Comparison of ENCODE assay signal across 8 cellular contexts in the genomic region with DNA sequence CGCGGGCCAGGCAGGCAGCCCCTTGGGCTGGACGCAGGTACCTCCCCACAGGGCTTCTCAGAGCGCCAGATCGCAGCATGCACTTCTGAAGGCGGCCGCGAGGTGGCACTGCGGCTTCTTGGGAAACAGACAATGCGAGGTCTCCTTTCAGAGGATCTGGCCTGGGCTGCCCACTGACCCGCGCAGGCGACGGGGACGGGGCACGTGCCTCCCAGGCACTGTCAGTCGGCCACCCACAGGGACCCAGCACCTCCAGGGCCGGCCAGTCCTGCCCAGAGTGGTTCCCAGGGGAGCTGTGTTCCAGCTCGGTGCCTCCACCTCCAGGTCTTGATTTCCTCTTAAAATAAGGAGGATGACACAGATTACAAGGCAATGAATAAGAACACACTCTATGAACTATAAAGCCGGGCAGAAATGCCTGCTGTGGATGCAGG. TPM values are rescaled to one million over a fixed set of nuclear protein-coding genes. Genes with fewer than 3 reads are reported as not detected.
DNase-seq lines count a peak whose midpoint lies in the region; ATAC-seq and TF ChIP-seq lines count a peak whose summit lies in the region.

No MANE protein-coding gene starts in this region.

- intact Hi-C loops in transverse colon (cut with DNase I; ENCODE audit: low total_unique reads), result loop anchor here (2.0 kb wide), 1 partner anchor 867 kb away; no protein-coding TSS in a partner anchor

- H3K4me1 ChIP-seq in transverse colon, result peaks cover 0 to 7% (median 5%) of the 10 kb centered on the region in 4 donors

- DNase-seq in NB4 (ENCODE audit: low read depth) (peak; percentile 75), SKM-1 treated with dmso at 0.1 percent for 144 hours (lab: John Stamatoyannopoulos, UW; ENCODE audit: unreplicated experiment) (peak; percentile 48), glutamatergic neuron (peak; percentile 96), pons (ENCODE audit: low spot score) (peak; percentile 59), transverse colon (peak; percentile 83)
- DNase-seq in activated naive CD4-positive, alpha-beta T cell treated with anti-CD3 and anti-CD28 coated beads, Interleukin-2, amount 50 U/mL, for 16 hours, result peak; percentile 80

- no peaks in the 10 kb centered on the region for H3K36me3 ChIP-seq in transverse colon

- H3K27me3 ChIP-seq in transverse colon, result peaks cover 24% of the 10 kb centered on the region

- peaks cover 2% of the 10 kb centered on the region for H3K27me3 Mint-ChIP-seq in glutamatergic neuron (ENCODE audit: unreplicated experiment)

- ATAC-seq in GM21528 (IDR thresholded peaks at IDR 0.05; ENCODE audit: low FRiP score, unreplicated experiment), result no peak

- peaks cover 20% of the 10 kb centered on the region for H3K4me1 Mint-ChIP-seq in glutamatergic neuron (ENCODE audit: low read depth, unreplicated experiment)

- no peak overlapping the region for H3K27ac Mint-ChIP-seq in glutamatergic neuron (ENCODE audit: unreplicated experiment)

- 5% methylated on average over 20 of the region's 20 CpGs; no CpG with 5 or more reads in 1 of the 2 donors for WGBS in transverse colon (ENCODE audit: low coverage in 1 of 2), 2 donors

- TF ChIP-seq POLR2A in NB4 (IDR thresholded peaks at IDR 0.05; ENCODE audit: extremely low read depth, insufficient read length) (no peak), transverse colon (IDR thresholded peaks at IDR 0.05) (no peak)

- TF ChIP-seq EP300 in transverse colon (IDR thresholded peaks at IDR 0.05; ENCODE audit: low read depth), result no peak

- no peaks in the 10 kb centered on the region for H3K36me3 Mint-ChIP-seq in glutamatergic neuron (ENCODE audit: unreplicated experiment)

- H3K4me3 Mint-ChIP-seq in glutamatergic neuron (ENCODE audit: unreplicated experiment), result peak overlapping the region; percentile 45

- in situ Hi-C loops in transverse colon (cut with MboI; ENCODE audit: low pct_ligation_motif_present in 1 of 4, low pct_unique_long_range_greater_than_20kb in 1 of 4, low sequenced_read_pairs in 3 of 4), result loop anchor here in 2 of 4 donors (25.0 kb wide), 2 partner anchors 783 to 858 kb away; no protein-coding TSS in a partner anchor

- TF ChIP-seq CTCF in GM12874 (IDR thresholded peaks at IDR 0.05; ENCODE audit: insufficient read depth, low read depth, low read length), result peak; percentile 93
- peak; percentile 72 for TF ChIP-seq CTCF in NB4 (IDR thresholded peaks at IDR 0.05; ENCODE audit: low read depth, low read length)
- peak; percentile 99 for TF ChIP-seq CTCF in glutamatergic neuron (IDR thresholded peaks at IDR 0.05; ENCODE audit: partially characterized antibody, unreplicated experiment)
- TF ChIP-seq CTCF in transverse colon (IDR thresholded peaks at IDR 0.05), result peak; percentile 88 to 99 (median 98)

- H3K9me3 Mint-ChIP-seq in glutamatergic neuron (ENCODE audit: unreplicated experiment), result peaks cover 6% of the 10 kb centered on the region

- H3K4me3 ChIP-seq in NB4 (ENCODE audit: low read depth, low read length), result no peak overlapping the region
- no peak overlapping the region for H3K4me3 ChIP-seq in transverse colon

- no peak overlapping the region for H3K27ac ChIP-seq in transverse colon

- H3K9me3 ChIP-seq in transverse colon, result peaks cover 0 to under 1% of the 10 kb centered on the region in 2 donors

RNA-seq across cellular contexts. Expression of a gene that starts 24.4 kb away (rescaled TPM):
- total RNA-seq in glutamatergic neuron (ENCODE audit: unreplicated experiment), result 1.8 TPM
- 1 to 10 TPM; 2.0 to 6.4 (median 3.5) TPM for total RNA-seq in transverse colon

RNA-seq across cellular contexts. Expression of a gene that starts 24.7 kb away (rescaled TPM):
- 17.2 TPM for total RNA-seq in glutamatergic neuron (ENCODE audit: unreplicated experiment)
- total RNA-seq in transverse colon, result 10 to 100 TPM in 1 of 4 donors, 1 to 10 TPM in 3; 4.6 to 12.1 (median 5.3) TPM
